7 cellular contexts compared by ENCODE assay signal in genomic region chr4:80116516-80116915, GRCh38.
"Had no signal": no experiment of that assay in that cellular context is flagged by ENCODE, and none has a peak within 500 bp of the region (broad histone marks: within the 10 kb centered on the region; RNA-seq: fewer than 3 reads in every experiment).

No MANE protein-coding gene starts in this region.

- H3K27ac ChIP-seq: HL-60 had no signal

- H3K27ac Mint-ChIP-seq: IgD-negative memory B cell had no signal

- FAIRE-seq: HepG2, HTR-8/SVneo had no signal

- H3K4me1 Mint-ChIP-seq: IgD-negative memory B cell had no signal

- H3K4me3 Mint-ChIP-seq: IgD-negative memory B cell had no signal

- ATAC-seq: HepG2 had no signal

- DNase-seq: IMR-90, KBM-7, KG1 had no signal
